1 cellular context compared by ENCODE assay signal in genomic region chr14:64338616-64339316, GRCh38.
A peak's percentile ranks its signal among the peaks of the same experiment; 100 is the strongest.
TF ChIP-seq lines count a peak whose summit lies in the region.

No MANE protein-coding gene starts in this region.

TF ChIP-seq in HepG2, 621 proteins besides CTCF, POLR2A, EP300 and RAD21 (continued from another document and continues in another):
- TF ChIP-seq, protein P1, sequence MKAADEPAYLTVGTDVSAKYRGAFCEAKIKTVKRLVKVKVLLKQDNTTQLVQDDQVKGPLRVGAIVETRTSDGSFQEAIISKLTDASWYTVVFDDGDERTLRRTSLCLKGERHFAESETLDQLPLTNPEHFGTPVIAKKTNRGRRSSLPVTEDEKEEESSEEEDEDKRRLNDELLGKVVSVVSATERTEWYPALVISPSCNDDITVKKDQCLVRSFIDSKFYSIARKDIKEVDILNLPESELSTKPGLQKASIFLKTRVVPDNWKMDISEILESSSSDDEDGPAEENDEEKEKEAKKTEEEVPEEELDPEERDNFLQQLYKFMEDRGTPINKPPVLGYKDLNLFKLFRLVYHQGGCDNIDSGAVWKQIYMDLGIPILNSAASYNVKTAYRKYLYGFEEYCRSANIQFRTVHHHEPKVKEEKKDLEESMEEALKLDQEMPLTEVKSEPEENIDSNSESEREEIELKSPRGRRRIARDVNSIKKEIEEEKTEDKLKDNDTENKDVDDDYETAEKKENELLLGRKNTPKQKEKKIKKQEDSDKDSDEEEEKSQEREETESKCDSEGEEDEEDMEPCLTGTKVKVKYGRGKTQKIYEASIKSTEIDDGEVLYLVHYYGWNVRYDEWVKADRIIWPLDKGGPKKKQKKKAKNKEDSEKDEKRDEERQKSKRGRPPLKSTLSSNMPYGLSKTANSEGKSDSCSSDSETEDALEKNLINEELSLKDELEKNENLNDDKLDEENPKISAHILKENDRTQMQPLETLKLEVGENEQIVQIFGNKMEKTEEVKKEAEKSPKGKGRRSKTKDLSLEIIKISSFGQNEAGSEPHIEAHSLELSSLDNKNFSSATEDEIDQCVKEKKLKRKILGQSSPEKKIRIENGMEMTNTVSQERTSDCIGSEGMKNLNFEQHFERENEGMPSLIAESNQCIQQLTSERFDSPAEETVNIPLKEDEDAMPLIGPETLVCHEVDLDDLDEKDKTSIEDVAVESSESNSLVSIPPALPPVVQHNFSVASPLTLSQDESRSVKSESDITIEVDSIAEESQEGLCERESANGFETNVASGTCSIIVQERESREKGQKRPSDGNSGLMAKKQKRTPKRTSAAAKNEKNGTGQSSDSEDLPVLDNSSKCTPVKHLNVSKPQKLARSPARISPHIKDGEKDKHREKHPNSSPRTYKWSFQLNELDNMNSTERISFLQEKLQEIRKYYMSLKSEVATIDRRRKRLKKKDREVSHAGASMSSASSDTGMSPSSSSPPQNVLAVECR (CRISPR knock-in tag; IDR thresholded peaks at IDR 0.05; ENCODE audit: borderline replicate concordance): peak; percentile 7; the same call in 1 of the 2 replicates
- TF ChIP-seq ZNF564 (CRISPR knock-in tag; IDR thresholded peaks at IDR 0.05) (0 out of 2 replicates have a peak, but pooled peaks have one; percentile 56), ELF1 (CRISPR knock-in tag; IDR thresholded peaks at IDR 0.05) (peak; percentile 63), MAZ (IDR thresholded peaks at IDR 0.05; ENCODE audit: borderline replicate concordance, low read depth, low read length) (no peak), MAZ (CRISPR knock-in tag; IDR thresholded peaks at IDR 0.05; ENCODE audit: low read depth) (0 out of 2 replicates have a peak, but pooled peaks have one; percentile 30), SYNCRIP (IDR thresholded peaks at IDR 0.05; ENCODE audit: insufficient read depth, low read depth, low read length) (no peak), RBFOX2 (IDR thresholded peaks at IDR 0.05; ENCODE audit: low read depth, low read length) (peak; percentile 31), CBFB (CRISPR knock-in tag; IDR thresholded peaks at IDR 0.05) (no peak), FOSL1 (CRISPR knock-in tag; IDR thresholded peaks at IDR 0.05; ENCODE audit: borderline replicate concordance) (no peak), BATF2 (CRISPR knock-in tag; IDR thresholded peaks at IDR 0.05) (peak; percentile 19; the same call in 1 of the 2 replicates), TEAD3 (CRISPR knock-in tag; optimal IDR thresholded peaks at IDR 0.05; ENCODE audit: borderline replicate concordance) (peak; percentile 13), PBX2 (CRISPR knock-in tag; IDR thresholded peaks at IDR 0.05) (peak; percentile 86), PRDM10 (CRISPR knock-in tag; IDR thresholded peaks at IDR 0.05; ENCODE audit: low read depth) (peak; percentile 73; the same call in 1 of the 2 replicates), ZBTB26 (CRISPR knock-in tag; IDR thresholded peaks at IDR 0.05; ENCODE audit: borderline replicate concordance) (peak; percentile 60; the same call in 1 of the 2 replicates), CBX5 (CRISPR knock-in tag; IDR thresholded peaks at IDR 0.05; ENCODE audit: borderline replicate concordance) (0 out of 2 replicates have a peak, but pooled peaks have one; percentile 29), ADNP (CRISPR knock-in tag; IDR thresholded peaks at IDR 0.05) (no peak), GATA4 (IDR thresholded peaks at IDR 0.05; ENCODE audit: borderline replicate concordance, low read depth) (0 out of 2 replicates have a peak, but pooled peaks have one; percentile 29), ZNF777 (CRISPR knock-in tag; IDR thresholded peaks at IDR 0.05) (0 out of 2 replicates have a peak, but pooled peaks have one; percentile 1), ZMAT3 (CRISPR knock-in tag; conservative IDR thresholded peaks at IDR 0.05) (no peak)
- TF ChIP-seq, protein P2, sequence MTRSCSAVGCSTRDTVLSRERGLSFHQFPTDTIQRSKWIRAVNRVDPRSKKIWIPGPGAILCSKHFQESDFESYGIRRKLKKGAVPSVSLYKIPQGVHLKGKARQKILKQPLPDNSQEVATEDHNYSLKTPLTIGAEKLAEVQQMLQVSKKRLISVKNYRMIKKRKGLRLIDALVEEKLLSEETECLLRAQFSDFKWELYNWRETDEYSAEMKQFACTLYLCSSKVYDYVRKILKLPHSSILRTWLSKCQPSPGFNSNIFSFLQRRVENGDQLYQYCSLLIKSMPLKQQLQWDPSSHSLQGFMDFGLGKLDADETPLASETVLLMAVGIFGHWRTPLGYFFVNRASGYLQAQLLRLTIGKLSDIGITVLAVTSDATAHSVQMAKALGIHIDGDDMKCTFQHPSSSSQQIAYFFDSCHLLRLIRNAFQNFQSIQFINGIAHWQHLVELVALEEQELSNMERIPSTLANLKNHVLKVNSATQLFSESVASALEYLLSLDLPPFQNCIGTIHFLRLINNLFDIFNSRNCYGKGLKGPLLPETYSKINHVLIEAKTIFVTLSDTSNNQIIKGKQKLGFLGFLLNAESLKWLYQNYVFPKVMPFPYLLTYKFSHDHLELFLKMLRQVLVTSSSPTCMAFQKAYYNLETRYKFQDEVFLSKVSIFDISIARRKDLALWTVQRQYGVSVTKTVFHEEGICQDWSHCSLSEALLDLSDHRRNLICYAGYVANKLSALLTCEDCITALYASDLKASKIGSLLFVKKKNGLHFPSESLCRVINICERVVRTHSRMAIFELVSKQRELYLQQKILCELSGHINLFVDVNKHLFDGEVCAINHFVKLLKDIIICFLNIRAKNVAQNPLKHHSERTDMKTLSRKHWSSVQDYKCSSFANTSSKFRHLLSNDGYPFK (CRISPR knock-in tag; IDR thresholded peaks at IDR 0.05; ENCODE audit: borderline replicate concordance): peak; percentile 63
- TF ChIP-seq, protein P3, sequence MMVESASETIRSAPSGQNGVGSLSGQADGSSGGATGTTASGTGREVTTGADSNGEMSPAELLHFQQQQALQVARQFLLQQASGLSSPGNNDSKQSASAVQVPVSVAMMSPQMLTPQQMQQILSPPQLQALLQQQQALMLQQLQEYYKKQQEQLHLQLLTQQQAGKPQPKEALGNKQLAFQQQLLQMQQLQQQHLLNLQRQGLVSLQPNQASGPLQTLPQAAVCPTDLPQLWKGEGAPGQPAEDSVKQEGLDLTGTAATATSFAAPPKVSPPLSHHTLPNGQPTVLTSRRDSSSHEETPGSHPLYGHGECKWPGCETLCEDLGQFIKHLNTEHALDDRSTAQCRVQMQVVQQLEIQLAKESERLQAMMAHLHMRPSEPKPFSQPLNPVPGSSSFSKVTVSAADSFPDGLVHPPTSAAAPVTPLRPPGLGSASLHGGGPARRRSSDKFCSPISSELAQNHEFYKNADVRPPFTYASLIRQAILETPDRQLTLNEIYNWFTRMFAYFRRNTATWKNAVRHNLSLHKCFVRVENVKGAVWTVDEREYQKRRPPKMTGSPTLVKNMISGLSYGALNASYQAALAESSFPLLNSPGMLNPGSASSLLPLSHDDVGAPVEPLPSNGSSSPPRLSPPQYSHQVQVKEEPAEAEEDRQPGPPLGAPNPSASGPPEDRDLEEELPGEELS (CRISPR knock-in tag; IDR thresholded peaks at IDR 0.05): no peak
- TF ChIP-seq, protein P4, sequence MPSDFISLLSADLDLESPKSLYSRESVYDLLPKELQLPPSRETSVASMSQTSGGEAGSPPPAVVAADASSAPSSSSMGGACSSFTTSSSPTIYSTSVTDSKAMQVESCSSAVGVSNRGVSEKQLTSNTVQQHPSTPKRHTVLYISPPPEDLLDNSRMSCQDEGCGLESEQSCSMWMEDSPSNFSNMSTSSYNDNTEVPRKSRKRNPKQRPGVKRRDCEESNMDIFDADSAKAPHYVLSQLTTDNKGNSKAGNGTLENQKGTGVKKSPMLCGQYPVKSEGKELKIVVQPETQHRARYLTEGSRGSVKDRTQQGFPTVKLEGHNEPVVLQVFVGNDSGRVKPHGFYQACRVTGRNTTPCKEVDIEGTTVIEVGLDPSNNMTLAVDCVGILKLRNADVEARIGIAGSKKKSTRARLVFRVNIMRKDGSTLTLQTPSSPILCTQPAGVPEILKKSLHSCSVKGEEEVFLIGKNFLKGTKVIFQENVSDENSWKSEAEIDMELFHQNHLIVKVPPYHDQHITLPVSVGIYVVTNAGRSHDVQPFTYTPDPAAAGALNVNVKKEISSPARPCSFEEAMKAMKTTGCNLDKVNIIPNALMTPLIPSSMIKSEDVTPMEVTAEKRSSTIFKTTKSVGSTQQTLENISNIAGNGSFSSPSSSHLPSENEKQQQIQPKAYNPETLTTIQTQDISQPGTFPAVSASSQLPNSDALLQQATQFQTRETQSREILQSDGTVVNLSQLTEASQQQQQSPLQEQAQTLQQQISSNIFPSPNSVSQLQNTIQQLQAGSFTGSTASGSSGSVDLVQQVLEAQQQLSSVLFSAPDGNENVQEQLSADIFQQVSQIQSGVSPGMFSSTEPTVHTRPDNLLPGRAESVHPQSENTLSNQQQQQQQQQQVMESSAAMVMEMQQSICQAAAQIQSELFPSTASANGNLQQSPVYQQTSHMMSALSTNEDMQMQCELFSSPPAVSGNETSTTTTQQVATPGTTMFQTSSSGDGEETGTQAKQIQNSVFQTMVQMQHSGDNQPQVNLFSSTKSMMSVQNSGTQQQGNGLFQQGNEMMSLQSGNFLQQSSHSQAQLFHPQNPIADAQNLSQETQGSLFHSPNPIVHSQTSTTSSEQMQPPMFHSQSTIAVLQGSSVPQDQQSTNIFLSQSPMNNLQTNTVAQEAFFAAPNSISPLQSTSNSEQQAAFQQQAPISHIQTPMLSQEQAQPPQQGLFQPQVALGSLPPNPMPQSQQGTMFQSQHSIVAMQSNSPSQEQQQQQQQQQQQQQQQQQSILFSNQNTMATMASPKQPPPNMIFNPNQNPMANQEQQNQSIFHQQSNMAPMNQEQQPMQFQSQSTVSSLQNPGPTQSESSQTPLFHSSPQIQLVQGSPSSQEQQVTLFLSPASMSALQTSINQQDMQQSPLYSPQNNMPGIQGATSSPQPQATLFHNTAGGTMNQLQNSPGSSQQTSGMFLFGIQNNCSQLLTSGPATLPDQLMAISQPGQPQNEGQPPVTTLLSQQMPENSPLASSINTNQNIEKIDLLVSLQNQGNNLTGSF (CRISPR knock-in tag; IDR thresholded peaks at IDR 0.05): no peak
- TF ChIP-seq, protein P5, sequence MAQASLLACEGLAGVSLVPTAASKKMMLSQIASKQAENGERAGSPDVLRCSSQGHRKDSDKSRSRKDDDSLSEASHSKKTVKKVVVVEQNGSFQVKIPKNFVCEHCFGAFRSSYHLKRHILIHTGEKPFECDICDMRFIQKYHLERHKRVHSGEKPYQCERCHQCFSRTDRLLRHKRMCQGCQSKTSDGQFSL (CRISPR knock-in tag; IDR thresholded peaks at IDR 0.05): peak; percentile 78
- TF ChIP-seq, protein P6, sequence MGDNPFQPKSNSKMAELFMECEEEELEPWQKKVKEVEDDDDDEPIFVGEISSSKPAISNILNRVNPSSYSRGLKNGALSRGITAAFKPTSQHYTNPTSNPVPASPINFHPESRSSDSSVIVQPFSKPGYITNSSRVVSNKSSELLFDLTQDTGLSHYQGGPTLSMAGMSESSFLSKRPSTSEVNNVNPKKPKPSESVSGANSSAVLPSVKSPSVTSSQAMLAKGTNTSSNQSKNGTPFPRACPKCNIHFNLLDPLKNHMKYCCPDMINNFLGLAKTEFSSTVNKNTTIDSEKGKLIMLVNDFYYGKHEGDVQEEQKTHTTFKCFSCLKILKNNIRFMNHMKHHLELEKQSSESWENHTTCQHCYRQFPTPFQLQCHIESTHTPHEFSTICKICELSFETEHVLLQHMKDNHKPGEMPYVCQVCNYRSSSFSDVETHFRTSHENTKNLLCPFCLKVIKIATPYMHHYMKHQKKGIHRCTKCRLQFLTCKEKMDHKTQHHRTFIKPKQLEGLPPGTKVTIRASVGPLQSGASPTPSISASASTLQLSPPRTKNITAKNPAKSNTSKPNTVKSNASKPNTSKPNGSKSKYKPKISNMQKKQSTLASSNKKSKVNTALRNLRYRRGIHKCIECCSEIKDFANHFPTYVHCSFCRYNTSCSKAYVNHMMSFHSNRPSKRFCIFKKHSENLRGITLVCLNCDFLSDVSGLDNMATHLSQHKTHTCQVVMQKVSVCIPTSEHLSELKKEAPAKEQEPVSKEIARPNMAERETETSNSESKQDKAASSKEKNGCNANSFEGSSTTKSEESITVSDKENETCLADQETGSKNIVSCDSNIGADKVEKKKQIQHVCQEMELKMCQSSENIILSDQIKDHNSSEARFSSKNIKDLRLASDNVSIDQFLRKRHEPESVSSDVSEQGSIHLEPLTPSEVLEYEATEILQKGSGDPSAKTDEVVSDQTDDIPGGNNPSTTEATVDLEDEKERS (CRISPR knock-in tag; IDR thresholded peaks at IDR 0.05): peak; percentile 86
